Comparison of ENCODE assay signal across 8 cellular contexts in the genomic region with DNA sequence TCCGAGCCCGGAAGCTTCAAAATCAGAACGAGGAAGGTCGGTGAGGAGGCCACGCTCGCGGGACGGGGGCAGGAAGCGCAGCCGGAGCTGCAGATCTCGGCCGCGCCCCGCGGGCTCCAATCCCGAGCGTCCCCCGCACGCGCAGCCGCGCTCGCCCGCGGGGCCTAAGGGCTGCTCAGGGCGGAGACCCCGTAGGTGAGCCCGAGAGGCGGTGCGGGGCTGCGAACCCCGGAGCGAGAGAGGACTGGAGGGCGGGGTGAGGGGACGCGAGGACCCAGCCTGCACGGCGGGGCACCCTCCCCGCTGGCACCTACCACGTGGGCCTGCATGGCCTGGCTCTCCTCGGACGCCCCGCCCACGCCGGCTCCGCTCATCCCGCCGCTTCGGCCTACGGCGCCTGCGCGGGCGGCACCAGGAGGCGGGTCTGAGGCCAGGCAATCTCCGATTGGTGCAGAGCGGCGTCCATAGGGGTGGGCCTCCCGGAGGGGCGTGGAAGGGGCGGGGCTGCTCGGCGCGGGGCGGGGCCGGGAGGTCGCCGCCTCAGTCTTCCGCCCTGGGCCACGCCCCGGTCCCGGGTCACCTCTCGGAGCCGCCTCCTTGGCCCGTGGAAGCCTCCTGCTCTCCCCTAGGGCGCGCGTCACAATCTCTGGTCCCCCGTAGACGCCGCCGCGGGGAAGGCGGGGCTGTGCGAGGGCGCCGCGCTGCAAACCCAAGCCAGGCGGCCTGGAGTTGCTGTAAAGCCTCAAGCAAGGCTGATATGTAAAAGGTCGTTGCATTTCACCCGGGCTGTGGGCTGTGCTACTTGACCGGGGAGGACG. TPM values are rescaled to one million over a fixed set of nuclear protein-coding genes. Genes with fewer than 3 reads are reported as not detected.
DNase-seq lines count a peak whose midpoint lies in the region; ATAC-seq and TF ChIP-seq lines count a peak whose summit lies in the region.

No MANE protein-coding gene starts in this region.

- no peak for TF ChIP-seq CTCF in right lobe of liver (IDR thresholded peaks at IDR 0.05)

- H3K36me3 ChIP-seq in BLaER1 treated with 17β-estradiol and CSF1 and Interleukin-3, amounts not matched to agents 10 nM and 100 nM: peaks cover 5 to 10% (median 6%) of the 10 kb centered on the region in 11 experiments; a peak in 21 of 22 replicates
- H3K36me3 ChIP-seq in right lobe of liver: no peaks in the 10 kb centered on the region

- peak overlapping the region; percentile 80 to 92 (median 87) for H3K27ac ChIP-seq in BLaER1 treated with 17β-estradiol and CSF1 and Interleukin-3, amounts not matched to agents 10 nM and 100 nM
- H3K27ac ChIP-seq in right lobe of liver: peak overlapping the region; percentile 76 to 80 (median 79)

- TF ChIP-seq POLR2A in right lobe of liver (IDR thresholded peaks at IDR 0.05): peak; percentile 95

- DNase-seq in NCI-H748 (lab: John Stamatoyannopoulos, UW; ENCODE audit: unreplicated experiment) (peak; percentile 96), dermis blood vessel endothelial cell (peak; percentile 98), right lobe of liver (peak; percentile 98 to 99 (median 99))
- DNase-seq in activated CD4-positive, alpha-beta T cell treated with anti-CD3 and anti-CD28 coated beads, Interleukin-2, amount 50 U/mL, for 4 hours: peak; percentile 95 to 96
- peak; percentile 96 for DNase-seq in stimulated activated CD4-positive, alpha-beta T cell treated with anti-CD3 and anti-CD28 coated beads, Interleukin-4, amount 100 ng/mL, for 24 hours

- no peaks in the 10 kb centered on the region for H4K20me1 ChIP-seq in BLaER1 treated with 17β-estradiol and CSF1 and Interleukin-3, amounts not matched to agents 10 nM and 100 nM

- H3K4me2 ChIP-seq in BLaER1 treated with 17β-estradiol and CSF1 and Interleukin-3, amounts not matched to agents 10 nM and 100 nM: peak overlapping the region; percentile 77 to 99 (median 92)

- intact Hi-C loops in right lobe of liver (cut with DNase I): no loop called here

- peaks cover 6 to 23% (median 12%) of the 10 kb centered on the region in 11 experiments; a peak in 21 of 22 replicates for H3K9me3 ChIP-seq in BLaER1 treated with 17β-estradiol and CSF1 and Interleukin-3, amounts not matched to agents 10 nM and 100 nM (replicated peaks in 1 of 11)
- H3K9me3 ChIP-seq in right lobe of liver: no peaks in the 10 kb centered on the region

- ATAC-seq in GM19328 (IDR thresholded peaks at IDR 0.05; ENCODE audit: unreplicated experiment) (peak; percentile 88), HG03469 (IDR thresholded peaks at IDR 0.05; ENCODE audit: unreplicated experiment) (peak; percentile 73), right lobe of liver (peak; percentile 94 to 98 (median 96))

- peak overlapping the region; percentile 77 to 91 (median 84) for H3K9ac ChIP-seq in BLaER1 treated with 17β-estradiol and CSF1 and Interleukin-3, amounts not matched to agents 10 nM and 100 nM

- peaks cover 47 to 85% (median 72%) of the 10 kb centered on the region in 10 experiments for H3K4me1 ChIP-seq in BLaER1 treated with 17β-estradiol and CSF1 and Interleukin-3, amounts not matched to agents 10 nM and 100 nM
- H3K4me1 ChIP-seq in right lobe of liver: peaks cover 0 to 4% (median 0%) of the 10 kb centered on the region in 4 donors

- H3K4me3 ChIP-seq in BLaER1 treated with 17β-estradiol and CSF1 and Interleukin-3, amounts not matched to agents 10 nM and 100 nM: peak overlapping the region; percentile 59 to 72 (median 66)
- H3K4me3 ChIP-seq in right lobe of liver: peak overlapping the region; percentile 70 to 80 (median 76)

- WGBS in right lobe of liver (ENCODE audit: insufficient coverage, low coverage, low lambda C conversion rate, missing lambda C conversion rate): 0% methylated on average over 8 of the region's 93 CpGs

- no peaks in the 10 kb centered on the region for H3K27me3 ChIP-seq in BLaER1 treated with 17β-estradiol and CSF1 and Interleukin-3, amounts not matched to agents 10 nM and 100 nM
- no peaks in the 10 kb centered on the region for H3K27me3 ChIP-seq in right lobe of liver

RNA-seq across cellular contexts. Expression of gene METRNL, which starts 27.8 kb away (rescaled TPM):
- total RNA-seq in dermis blood vessel endothelial cell: 80.6 and 85.3 TPM in 2 replicates
- total RNA-seq in right lobe of liver: 10 to 100 TPM in 1 of 6 experiments, 1 to 10 TPM in 5; 2.3 to 18.6 (median 5.9) TPM

Comparison
In these comparisons a context has a peak if more than half of its experiments do, and no peak if none do; other contexts are left out.
1. Peak in every context shown above with its lines: DNase-seq, ATAC-seq, H3K4me3 ChIP-seq and H3K27ac ChIP-seq.